Comparison of ENCODE assay signal across 8 cellular contexts in the genomic region with DNA sequence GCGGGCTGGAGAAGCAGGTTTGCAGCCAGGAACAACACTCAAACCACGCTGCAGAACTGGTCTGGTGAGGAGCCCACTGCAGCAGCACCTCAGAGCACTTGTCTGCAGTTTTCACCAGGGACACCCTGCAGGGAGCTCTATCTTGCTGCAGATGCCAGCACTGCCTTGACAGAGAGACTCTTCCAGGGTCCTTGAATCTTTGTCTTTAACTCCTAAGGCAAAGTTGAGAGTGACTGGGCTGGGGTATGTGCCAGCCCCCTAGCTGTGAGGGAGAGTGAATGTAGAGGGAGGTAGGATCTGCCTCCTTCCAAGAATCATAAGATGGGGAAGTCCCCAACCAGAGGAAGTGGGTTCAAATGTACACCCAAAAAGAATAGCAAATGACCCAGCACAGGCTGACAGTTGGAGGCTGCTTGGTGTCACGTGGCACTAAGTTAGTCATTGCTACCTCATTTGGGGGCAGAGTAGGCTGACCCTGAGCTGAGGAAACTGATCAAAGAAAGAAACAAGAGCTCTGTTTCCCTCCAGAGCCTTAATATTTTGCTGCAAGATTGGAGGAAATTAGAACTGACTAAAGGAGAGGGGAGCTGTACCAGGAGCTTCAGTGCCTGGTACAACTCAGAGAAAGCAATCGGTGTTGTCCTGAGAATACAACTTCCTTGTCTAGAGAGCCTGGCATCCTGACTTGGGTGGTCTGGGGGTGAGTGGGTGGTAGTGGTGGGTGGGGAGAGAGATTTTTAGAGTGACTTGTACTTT. TPM values are rescaled to one million over a fixed set of nuclear protein-coding genes. Genes with fewer than 3 reads are reported as not detected.
DNase-seq lines count a peak whose midpoint lies in the region; ATAC-seq and TF ChIP-seq lines count a peak whose summit lies in the region.

No MANE protein-coding gene starts in this region.

- TF ChIP-seq RAD21 in SK-N-SH (IDR thresholded peaks at IDR 0.05; ENCODE audit: low read length) = no peak

- ATAC-seq in GM18873 (IDR thresholded peaks at IDR 0.05; ENCODE audit: low FRiP score, unreplicated experiment) = peak; percentile 79
- peak; percentile 75 for ATAC-seq in HG03095 (IDR thresholded peaks at IDR 0.05; ENCODE audit: unreplicated experiment)

- H3K9me3 ChIP-seq in SK-N-SH = no peaks in the 10 kb centered on the region
- H3K9me3 ChIP-seq in A673 (ENCODE audit: low read depth, low read length, poor library complexity, severe bottlenecking) = no peaks in the 10 kb centered on the region

- H3K9ac ChIP-seq in SK-N-SH = no peak overlapping the region

- TF ChIP-seq EP300 in SK-N-SH (IDR thresholded peaks at IDR 0.05; ENCODE audit: borderline replicate concordance in 1 of 2, low read depth in 1 of 2, low read length in 1 of 2) = no peak

- intact Hi-C loops in A673 (cut with micrococcal nuclease; ENCODE audit: unreplicated experiment) = no loop called here

- H4K20me1 ChIP-seq in SK-N-SH (ENCODE audit: insufficient read depth) = no peaks in the 10 kb centered on the region

- H3K36me3 ChIP-seq in SK-N-SH (replicated peaks in 1 of 2; ENCODE audit: control insufficient read depth in 1 of 2, insufficient read depth in 2 of 2, low read length in 1 of 2) (no peaks in the 10 kb centered on the region), A673 (ENCODE audit: insufficient read depth, low read length, poor library complexity, severe bottlenecking) (no peaks in the 10 kb centered on the region)

- POLR2A ChIA-PET in SK-N-SH (lab: Yijun Ruan, JAX) = no interaction called here
- POLR2A ChIA-PET in A673 (lab: Charles Lee; ENCODE audit: low non-redundant PET) = no interaction called here

- no peaks in the 10 kb centered on the region for H3K79me2 ChIP-seq in SK-N-SH (ENCODE audit: insufficient read depth)

- H3K4me3 ChIP-seq in SK-N-SH (ENCODE audit: low read depth in 2 of 2, low read length in 1 of 2) (no peak overlapping the region), A673 (ENCODE audit: low read depth, low read length, poor library complexity, severe bottlenecking) (no peak overlapping the region)

- H3K27me3 ChIP-seq in SK-N-SH (ENCODE audit: insufficient read depth) = no peaks in the 10 kb centered on the region; the same call in 1 of the 2 replicates
- H3K27me3 ChIP-seq in A673 (replicated peaks; ENCODE audit: insufficient read depth, low read depth, low read length, poor library complexity) = no peaks in the 10 kb centered on the region

- WGBS in SK-N-SH (ENCODE audit: low lambda C conversion rate) = 38% methylated on average over 4 of the region's 4 CpGs

- H3K4me1 ChIP-seq in SK-N-SH (ENCODE audit: control insufficient read depth in 1 of 2, insufficient read depth in 2 of 2, low read depth in 1 of 2, low read length in 1 of 2) (no peaks in the 10 kb centered on the region), A673 (ENCODE audit: insufficient read depth, low read length, poor library complexity, severe bottlenecking) (peaks cover 6% of the 10 kb centered on the region)

- CTCF ChIA-PET in SK-N-SH (lab: Yijun Ruan, JAX) = no interaction called here
- CTCF ChIA-PET in A673 (lab: Charles Lee) = no interaction called here

- no peak for TF ChIP-seq CTCF in SK-N-SH (IDR thresholded peaks at IDR 0.05)
- no peak for TF ChIP-seq CTCF in A673 (conservative IDR thresholded peaks at IDR 0.05; ENCODE audit: low read depth, low read length)

- H3K27ac ChIP-seq in SK-N-SH (ENCODE audit: low read depth in 2 of 2, low read length in 1 of 2) (no peak overlapping the region), A673 (ENCODE audit: low read depth, low read length, poor library complexity, severe bottlenecking) (no peak overlapping the region)

- no TSS peak for BruUV-seq in A673 (replicated peaks; lab: Mats Ljungman, UMichigan)

- no peaks in the 10 kb centered on the region for H3K9me2 ChIP-seq in SK-N-SH

- H2AFZ ChIP-seq in SK-N-SH (ENCODE audit: low read depth) = no peak overlapping the region

- H3K4me2 ChIP-seq in SK-N-SH = no peak overlapping the region

- H3F3A ChIP-seq in SK-N-SH (replicated peaks; ENCODE audit: insufficient read depth) = no peaks in the 10 kb centered on the region

- DNase-seq in A172 (ENCODE audit: low spot score) (peak; percentile 42), SK-N-SH (no peak), pons (ENCODE audit: low spot score) (peak; percentile 2), SHP77 (lab: John Stamatoyannopoulos, UW) (no peak), A673 (ENCODE audit: low spot score) (no peak)
- peak; percentile 7 for DNase-seq in activated naive CD8-positive, alpha-beta T cell treated with anti-CD3 and anti-CD28 coated beads, Interleukin-2, amount 50 U/mL, for 16 hours (ENCODE audit: low read depth, low spot score)

TF ChIP-seq in SK-N-SH, 30 proteins besides CTCF, POLR2A, EP300 and RAD21:
- no peak for TF ChIP-seq IRF3 (IDR thresholded peaks at IDR 0.05; ENCODE audit: low read depth, low read length)
- no peak for TF ChIP-seq GATA2 (CRISPR knock-in tag; IDR thresholded peaks at IDR 0.05)
- TF ChIP-seq JUND (IDR thresholded peaks at IDR 0.05) = no peak
- no peak for TF ChIP-seq SMC3 (IDR thresholded peaks at IDR 0.05; ENCODE audit: low read depth, low read length)
- TF ChIP-seq USF2 (IDR thresholded peaks at IDR 0.05; ENCODE audit: borderline replicate concordance, low read depth, low read length) = no peak
- TF ChIP-seq TEAD4 (IDR thresholded peaks at IDR 0.05; ENCODE audit: borderline replicate concordance, insufficient read depth) = no peak
- TF ChIP-seq, protein P1, sequence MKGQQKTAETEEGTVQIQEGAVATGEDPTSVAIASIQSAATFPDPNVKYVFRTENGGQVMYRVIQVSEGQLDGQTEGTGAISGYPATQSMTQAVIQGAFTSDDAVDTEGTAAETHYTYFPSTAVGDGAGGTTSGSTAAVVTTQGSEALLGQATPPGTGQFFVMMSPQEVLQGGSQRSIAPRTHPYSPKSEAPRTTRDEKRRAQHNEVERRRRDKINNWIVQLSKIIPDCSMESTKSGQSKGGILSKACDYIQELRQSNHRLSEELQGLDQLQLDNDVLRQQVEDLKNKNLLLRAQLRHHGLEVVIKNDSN (IDR thresholded peaks at IDR 0.05; ENCODE audit: borderline replicate concordance, low read depth) = peak; percentile 52; the same call in 1 of the 2 replicates

RNA-seq across cellular contexts. Expression of gene HUWE1, which starts 28.2 kb away (rescaled TPM):
- total RNA-seq in A172 (2014; rRNA removed; shearing (Covaris generic)) = 57.4 and 69.9 TPM in 2 replicates
- polyA plus RNA-seq in SK-N-SH (2012; rRNA removed) = 39.1 and 43.4 TPM in 2 replicates
- polyA plus RNA-seq in SK-N-SH (2012; cell fraction: cytosol; rRNA removed) = 25.3 and 32.6 TPM in 2 replicates
- polyA plus RNA-seq in SK-N-SH (2012; cell fraction: nucleus; rRNA removed) = 80.8 and 135 TPM in 2 replicates
- total RNA-seq in A673 (2021) = 222 and 236 TPM in 2 replicates

Comparison
In these comparisons a context has a peak if more than half of its experiments do, and no peak if none do; other contexts are left out.
1. DNase-seq: peak in A172 (single experiment), activated naive CD8-positive, alpha-beta T cell treated with anti-CD3 and anti-CD28 coated beads, Interleukin-2, amount 50 U/mL, for 16 hours (single experiment) and pons (single experiment); none in SK-N-SH (single experiment), SHP77 (0 of 2) and A673 (single experiment).